ENCODE assay signal across 18 cellular contexts in the genomic region with DNA sequence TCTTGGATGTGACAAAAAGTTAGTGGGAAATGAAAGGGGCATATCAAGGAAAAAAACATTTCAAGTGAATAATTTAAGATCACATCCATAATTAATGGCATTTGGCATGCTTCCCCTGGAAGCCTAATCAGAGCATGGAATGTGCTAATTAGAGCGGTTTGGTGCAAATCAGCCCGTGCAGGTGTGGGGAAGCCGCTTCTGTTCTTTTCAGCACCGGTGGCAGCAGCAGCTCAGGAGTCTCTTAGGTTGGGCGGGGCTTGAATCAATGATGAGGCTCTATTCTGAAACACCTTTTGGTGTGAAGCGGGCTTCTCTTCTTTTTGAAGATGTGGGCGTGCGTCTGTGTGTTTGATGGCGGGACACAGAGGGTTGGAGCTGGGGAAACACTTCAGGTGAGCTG.
DNase-seq lines count a peak whose midpoint lies in the region; ATAC-seq, FAIRE-seq and TF ChIP-seq lines count a peak whose summit lies in the region.
"Had no signal": no experiment of that assay in that cellular context is flagged by ENCODE, and none has a peak within 500 bp of the region (broad histone marks: within the 10 kb centered on the region; RNA-seq: fewer than 3 reads in every experiment).

No MANE protein-coding gene starts in this region.

- H3K27me3 ChIP-seq in esophagus (ENCODE audit: control insufficient read depth in 1 of 2, insufficient read depth in 2 of 2, low read length in 2 of 2) = no peaks in the 10 kb centered on the region
- H3K27me3 ChIP-seq in HepG2 (ENCODE audit: control insufficient read depth in 1 of 2, insufficient read depth in 2 of 2, low read length in 2 of 2) = peaks cover 0 to 32% of the 10 kb centered on the region in 2 experiments; a peak in 2 of 5 replicates

- ATAC-seq in HepG2 (no peak), HG03039 (IDR thresholded peaks at IDR 0.05; ENCODE audit: unreplicated experiment) (no peak)

- H3K4me3 ChIP-seq in esophagus (ENCODE audit: low read depth in 1 of 2, low read length in 2 of 2) (no peak overlapping the region), HepG2 (replicated peaks in 1 of 3; ENCODE audit: insufficient read depth in 1 of 3, low read depth in 2 of 3, low read length in 3 of 3) (no peak overlapping the region)

- TF ChIP-seq CTCF in HepG2 (CRISPR knock-in tag; IDR thresholded peaks at IDR 0.05) = no peak

- no peaks in the 10 kb centered on the region for H4K20me1 ChIP-seq in HepG2 (ENCODE audit: insufficient read depth, low read length)

- in situ Hi-C loops in HepG2 (cut with HindIII; ENCODE audit: extremely low pct_ligation_motif_present, low pct_unique_long_range_greater_than_20kb) = no loop called here

- no peak overlapping the region for H2AFZ ChIP-seq in HepG2 (ENCODE audit: low read length)

- TF ChIP-seq RAD21 in HepG2 (CRISPR knock-in tag; IDR thresholded peaks at IDR 0.05) = no peak

- no peaks in the 10 kb centered on the region for H3K79me2 ChIP-seq in HepG2 (ENCODE audit: insufficient read depth, low read length)

- H3K4me2 ChIP-seq in HepG2 (ENCODE audit: low read depth, low read length) = no peak overlapping the region
- H3K4me2 ChIP-seq: SK-N-SH had no signal

- TF ChIP-seq EP300 in HepG2 (IDR thresholded peaks at IDR 0.05; ENCODE audit: low read depth in 2 of 2, low read length in 2 of 2) (no peak), HepG2 (CRISPR knock-in tag; IDR thresholded peaks at IDR 0.05; ENCODE audit: borderline replicate concordance) (no peak)

- H3K9ac ChIP-seq in HepG2 (ENCODE audit: insufficient read depth, low read depth, low read length) = no peak overlapping the region
- H3K9ac ChIP-seq: SK-N-SH had no signal

- H3K27ac ChIP-seq in esophagus (ENCODE audit: low read depth in 2 of 2, low read length in 1 of 2) = peak overlapping the region; percentile 65 to 80
- H3K27ac ChIP-seq in HepG2 (ENCODE audit: extremely low read length, insufficient read depth, low read length) = no peak overlapping the region
- H3K27ac ChIP-seq: 22Rv1 had no signal

- POLR2A ChIA-PET in HepG2 (lab: Yijun Ruan, JAX) = no interaction called here

- peaks cover 0 to 4% of the 10 kb centered on the region in 2 donors for H3K36me3 ChIP-seq in esophagus (ENCODE audit: control insufficient read depth in 2 of 2, insufficient read depth in 2 of 2, low read length in 1 of 2)
- no peaks in the 10 kb centered on the region for H3K36me3 ChIP-seq in HepG2 (replicated peaks in 1 of 2; ENCODE audit: control insufficient read depth in 1 of 2, insufficient read depth in 2 of 2, low read length in 2 of 2)

- intact Hi-C loops in HepG2 (cut with micrococcal nuclease; ENCODE audit: unreplicated experiment) = no loop called here

- no peak for TF ChIP-seq POLR2A in HepG2 (IDR thresholded peaks at IDR 0.05; ENCODE audit: insufficient read depth in 1 of 2, low read depth in 2 of 2, low read length in 2 of 2)

- no TSS peak for BruUV-seq in HepG2 (replicated peaks; lab: Mats Ljungman, UMichigan)

- CTCF ChIA-PET in HepG2 (lab: Yijun Ruan, JAX; ENCODE audit: low intra/inter-chr PET ratio, low total read pairs) = no interaction called here

- H3K9me3 ChIP-seq in esophagus (ENCODE audit: control insufficient read depth in 2 of 2, insufficient read depth in 1 of 2, low read depth in 1 of 2, low read length in 1 of 2) = no peaks in the 10 kb centered on the region
- no peaks in the 10 kb centered on the region for H3K9me3 ChIP-seq in HepG2 (ENCODE audit: low read length)
- H3K9me3 ChIP-seq: SK-N-SH had no signal

- DNase-seq in NCI-H1105 treated with DMSO at 0.1 percent for 48 hours (lab: John Stamatoyannopoulos, UW) = peak; percentile 63
- no peak for DNase-seq in NCI-H1105 (lab: John Stamatoyannopoulos, UW)
- peak; percentile 36 for DNase-seq in NCI-H510A treated with DMSO at 0.1 percent for 48 hours (lab: John Stamatoyannopoulos, UW)
- DNase-seq in iPS-NIHi7 (ENCODE audit: extremely low spot score) = peak; percentile 67
- DNase-seq in HepG2 (ENCODE audit: low spot score) = no peak
- DNase-seq in GOT3 (lab: John Stamatoyannopoulos, UW) = no peak
- DNase-seq: CD4-positive, alpha-beta T cell; IMR-90; Kasumi-1; MM.1S; NCI-H1930; NCI-H524 treated with DMSO at 0.1 percent for 48 hours; SHP77; SK-N-SH had no signal

- WGBS in esophagus, 2 donors = 6 to 14% methylated on average over 9 of the region's 9 CpGs
- WGBS in HepG2 (ENCODE audit: low lambda C conversion rate) = 4% methylated on average over 9 of the region's 9 CpGs

- H3K4me1 ChIP-seq in esophagus (ENCODE audit: control insufficient read depth in 2 of 2, insufficient read depth in 2 of 2, low read length in 1 of 2) (peaks cover 0 to 8% of the 10 kb centered on the region in 2 donors), HepG2 (ENCODE audit: insufficient read depth, low read length) (no peaks in the 10 kb centered on the region)

- FAIRE-seq in HepG2 (lab: Jason Lieb, UNC) = no peak
- FAIRE-seq: RCC 7860 had no signal

TF ChIP-seq in HepG2, 621 proteins besides CTCF, POLR2A, EP300 and RAD21:
- TF ChIP-seq ZKSCAN1 (IDR thresholded peaks at IDR 0.05; ENCODE audit: low read length) (no peak), RXRB (CRISPR knock-in tag; IDR thresholded peaks at IDR 0.05; ENCODE audit: borderline replicate concordance) (no peak), GPN1 (CRISPR knock-in tag; IDR thresholded peaks at IDR 0.05; ENCODE audit: borderline replicate concordance) (no peak), XRCC5 (optimal IDR thresholded peaks at IDR 0.05; ENCODE audit: low read length) (no peak), ZNF350 (CRISPR knock-in tag; IDR thresholded peaks at IDR 0.05; ENCODE audit: borderline replicate concordance, low read depth) (no peak), EEA1 (CRISPR knock-in tag; IDR thresholded peaks at IDR 0.05; ENCODE audit: borderline replicate concordance) (no peak), HOXA9 (CRISPR knock-in tag; IDR thresholded peaks at IDR 0.05; ENCODE audit: borderline replicate concordance) (no peak), SATB2 (CRISPR knock-in tag; IDR thresholded peaks at IDR 0.05) (no peak), KAT2B (IDR thresholded peaks at IDR 0.05; ENCODE audit: borderline replicate concordance, low read depth, low read length) (no peak), IRX3 (CRISPR knock-in tag; IDR thresholded peaks at IDR 0.05; ENCODE audit: borderline replicate concordance, low read depth) (no peak), ZNF619 (CRISPR knock-in tag; IDR thresholded peaks at IDR 0.05) (no peak), HHEX (CRISPR knock-in tag; IDR thresholded peaks at IDR 0.05) (no peak), ZNF44 (CRISPR knock-in tag; IDR thresholded peaks at IDR 0.05) (no peak)
- TF ChIP-seq, protein P1, sequence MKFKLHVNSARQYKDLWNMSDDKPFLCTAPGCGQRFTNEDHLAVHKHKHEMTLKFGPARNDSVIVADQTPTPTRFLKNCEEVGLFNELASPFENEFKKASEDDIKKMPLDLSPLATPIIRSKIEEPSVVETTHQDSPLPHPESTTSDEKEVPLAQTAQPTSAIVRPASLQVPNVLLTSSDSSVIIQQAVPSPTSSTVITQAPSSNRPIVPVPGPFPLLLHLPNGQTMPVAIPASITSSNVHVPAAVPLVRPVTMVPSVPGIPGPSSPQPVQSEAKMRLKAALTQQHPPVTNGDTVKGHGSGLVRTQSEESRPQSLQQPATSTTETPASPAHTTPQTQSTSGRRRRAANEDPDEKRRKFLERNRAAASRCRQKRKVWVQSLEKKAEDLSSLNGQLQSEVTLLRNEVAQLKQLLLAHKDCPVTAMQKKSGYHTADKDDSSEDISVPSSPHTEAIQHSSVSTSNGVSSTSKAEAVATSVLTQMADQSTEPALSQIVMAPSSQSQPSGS (CRISPR knock-in tag; IDR thresholded peaks at IDR 0.05) = no peak
- TF ChIP-seq, protein P2, sequence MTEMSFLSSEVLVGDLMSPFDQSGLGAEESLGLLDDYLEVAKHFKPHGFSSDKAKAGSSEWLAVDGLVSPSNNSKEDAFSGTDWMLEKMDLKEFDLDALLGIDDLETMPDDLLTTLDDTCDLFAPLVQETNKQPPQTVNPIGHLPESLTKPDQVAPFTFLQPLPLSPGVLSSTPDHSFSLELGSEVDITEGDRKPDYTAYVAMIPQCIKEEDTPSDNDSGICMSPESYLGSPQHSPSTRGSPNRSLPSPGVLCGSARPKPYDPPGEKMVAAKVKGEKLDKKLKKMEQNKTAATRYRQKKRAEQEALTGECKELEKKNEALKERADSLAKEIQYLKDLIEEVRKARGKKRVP (CRISPR knock-in tag; IDR thresholded peaks at IDR 0.05) = no peak
- TF ChIP-seq, protein P3, sequence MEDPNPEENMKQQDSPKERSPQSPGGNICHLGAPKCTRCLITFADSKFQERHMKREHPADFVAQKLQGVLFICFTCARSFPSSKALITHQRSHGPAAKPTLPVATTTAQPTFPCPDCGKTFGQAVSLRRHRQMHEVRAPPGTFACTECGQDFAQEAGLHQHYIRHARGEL (CRISPR knock-in tag; IDR thresholded peaks at IDR 0.05) = no peak

Comparison
In these comparisons a context has a peak if more than half of its experiments do, and no peak if none do; other contexts are left out.
1. DNase-seq: peak in NCI-H1105 treated with DMSO at 0.1 percent for 48 hours (single experiment), NCI-H510A treated with DMSO at 0.1 percent for 48 hours (single experiment) and iPS-NIHi7 (single experiment); none in NCI-H1105 (single experiment), HepG2 (single experiment) and GOT3 (single experiment).